In the genomic region with DNA sequence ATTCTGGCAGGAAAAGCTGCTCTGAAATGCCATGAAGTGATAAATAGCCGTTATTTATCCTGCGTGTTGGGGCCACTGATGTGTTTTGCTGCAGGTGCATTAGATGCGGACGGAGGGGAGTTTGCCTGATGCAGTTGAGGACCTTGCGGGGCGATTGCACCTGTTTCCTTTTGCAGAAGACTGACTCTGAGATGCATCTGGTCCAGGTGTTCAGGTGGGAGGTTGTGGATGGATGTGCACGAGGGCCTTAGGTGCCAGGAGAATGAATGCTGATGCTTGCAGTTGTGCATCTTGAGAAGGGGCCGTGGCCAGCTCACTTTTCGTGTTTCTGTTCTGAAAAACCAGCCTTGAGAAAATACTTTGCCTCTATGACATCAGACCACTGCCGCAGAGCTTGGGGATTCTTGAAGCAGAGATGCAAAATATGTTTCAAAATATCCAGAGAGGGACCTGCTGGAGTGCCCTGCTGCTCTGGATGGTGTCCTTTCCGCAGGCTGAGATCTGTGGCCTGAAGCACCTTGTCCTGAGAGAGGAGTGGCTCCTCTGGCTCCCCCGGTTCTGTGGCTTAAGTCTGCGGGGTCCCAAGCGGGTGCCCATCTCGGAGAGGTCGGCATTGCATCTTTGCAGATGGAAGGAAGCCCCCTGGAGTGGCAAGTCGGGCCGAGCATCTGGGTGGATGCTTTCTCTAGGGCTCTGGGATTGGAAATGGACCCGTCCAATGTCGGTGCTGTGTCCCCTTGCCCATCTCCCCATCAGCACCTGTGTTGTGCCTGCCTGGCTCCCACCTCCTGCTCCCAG, we compare ENCODE assay signal across 15 cellular contexts.
"Had no signal": no experiment of that assay in that cellular context is flagged by ENCODE, and none has a peak within 500 bp of the region (broad histone marks: within the 10 kb centered on the region; RNA-seq: fewer than 3 reads in every experiment).

No MANE protein-coding gene starts in this region.

- H3K36me3 ChIP-seq: colonic mucosa, esophagus squamous epithelium, thyroid gland had no signal

- H3K27me3 ChIP-seq: colonic mucosa, thyroid gland had no signal

- H3K4me1 ChIP-seq: colonic mucosa, thyroid gland had no signal

- H3K9me3 ChIP-seq: colonic mucosa, esophagus squamous epithelium, thyroid gland had no signal

- ATAC-seq: activated naive CD8-positive, alpha-beta T cell treated with anti-CD3 and anti-CD28 coated beads, Interleukin-2, amount 50 U/mL, for 24 hours; natural killer cell treated with Interleukin-12 subunit alpha and Interleukin-12 subunit beta and Interleukin-15 and Interleukin-18, amount 100 ng/mL, for 72 hours; stimulated activated naive B cell treated with anti-CD40 and anti-IgM and Interleukin-4, amounts not matched to agents 10 μg/mL and 1 μg/mL and 100 μg/mL, for 72 hours had no signal

- H3K4me3 ChIP-seq: colonic mucosa, esophagus squamous epithelium, thyroid gland had no signal

- H3K27ac ChIP-seq: colonic mucosa, esophagus squamous epithelium, thyroid gland had no signal

- DNase-seq: activated CD4-positive, alpha-beta T cell treated with anti-CD3 and anti-CD28 coated beads for 48 hours; activated CD4-positive, CD25-positive, alpha-beta regulatory T cell; activated naive CD4-positive, alpha-beta T cell treated with anti-CD3 and anti-CD28 coated beads, Interleukin-2, amount 10 ng/mL, durations not matched to agents 7 days and 5 days; activated naive CD8-positive, alpha-beta T cell treated with anti-CD3 and anti-CD28 coated beads, Interleukin-2, amount 50 U/mL, for 24 hours; anterior cingulate cortex; colonic mucosa; effector CD8-positive, alpha-beta T cell; esophagus squamous epithelium; immature natural killer cell; mesendoderm; stimulated activated naive B cell treated with anti-CD40 and anti-IgM and Interleukin-4, amounts not matched to agents 10 μg/mL and 1 μg/mL and 100 μg/mL, for 72 hours; T-helper 1 cell; T-helper 9 cell; thyroid gland had no signal
